ENCODE assay signal across 23 cellular contexts in genomic region chr11:115974703-115975102, GRCh38.
DNase-seq lines count a peak whose midpoint lies in the region; FAIRE-seq and TF ChIP-seq lines count a peak whose summit lies in the region.
"Had no signal": no experiment of that assay in that cellular context is flagged by ENCODE, and none has a peak within 500 bp of the region (broad histone marks: within the 10 kb centered on the region; RNA-seq: fewer than 3 reads in every experiment).

No MANE protein-coding gene starts in this region.

- peaks cover 5% of the 10 kb centered on the region for H3K27me3 Mint-ChIP-seq in mesothelial cell of epicardium (ENCODE audit: low read depth)

- H3K79me1 ChIP-seq in H1 (ENCODE audit: low read depth, low read length), result no peaks in the 10 kb centered on the region

- no peak overlapping the region for H3K4ac ChIP-seq in H1 (replicated peaks; ENCODE audit: insufficient read length, low read depth, low read length)

- no peak overlapping the region for H2BK120ac ChIP-seq in H1 (replicated peaks; ENCODE audit: low read depth, low read length)

- H3K4me3 ChIP-seq in H1 (ENCODE audit: extremely low read depth in 1 of 4, insufficient read depth in 2 of 4, low read depth in 3 of 4, low read length in 4 of 4) (peak overlapping the region in 3 of 4 experiments; percentile 28 to 52 (median 33); a peak in 4 of 8 replicates), vagina (no peak overlapping the region), breast epithelium (no peak overlapping the region)
- H3K4me3 ChIP-seq: GM23248, SJCRH30 had no signal

- TF ChIP-seq RAD21 in H1 (IDR thresholded peaks at IDR 0.05 in 1 of 2, conservative IDR thresholded peaks at IDR 0.05 in 1 of 2; ENCODE audit: low read depth in 2 of 2, low read length in 2 of 2), result no peak

- no peak for TF ChIP-seq CTCF in H1 (IDR thresholded peaks at IDR 0.05; ENCODE audit: control extremely low read depth in 1 of 3, insufficient read depth in 1 of 3, low read depth in 1 of 3, low read length in 3 of 3)
- no peak for TF ChIP-seq CTCF in mesothelial cell of epicardium (IDR thresholded peaks at IDR 0.05; ENCODE audit: unreplicated experiment)
- TF ChIP-seq CTCF in vagina (IDR thresholded peaks at IDR 0.05), result no peak
- TF ChIP-seq CTCF in breast epithelium (IDR thresholded peaks at IDR 0.05), result no peak

- H2AK5ac ChIP-seq in H1 (ENCODE audit: low read depth, low read length), result no peak overlapping the region

- peaks cover 6% of the 10 kb centered on the region for H3K9me3 Mint-ChIP-seq in mesothelial cell of epicardium

- H3K9ac ChIP-seq in H1 (replicated peaks in 1 of 4; ENCODE audit: extremely low read depth in 1 of 4, low read depth in 3 of 4, low read length in 3 of 4), result no peak overlapping the region
- H3K9ac ChIP-seq: GM23248 had no signal

- WGBS in H1 (ENCODE audit: extremely low coverage in 1 of 2, insufficient coverage in 1 of 2, insufficient read length in 1 of 2, insufficient replicate concordance in 2 of 2, low coverage in 1 of 2, low lambda C conversion rate in 2 of 2, missing lambda C conversion rate in 1 of 2), 2 experiments, result 65% methylated on average over 1 of the region's 1 CpG; no CpG with 5 or more reads in 1 of the 2 experiments

- no peak overlapping the region for H2BK12ac ChIP-seq in H1 (ENCODE audit: low read depth, low read length)

- TF ChIP-seq POLR2A in H1 (IDR thresholded peaks at IDR 0.05; ENCODE audit: control extremely low read depth in 1 of 2, low read depth in 2 of 2, low read length in 2 of 2) (no peak), vagina (IDR thresholded peaks at IDR 0.05) (no peak), breast epithelium (IDR thresholded peaks at IDR 0.05) (no peak)

- intact Hi-C loops in vagina (cut with DNase I), result no loop called here
- intact Hi-C loops in breast epithelium (cut with DNase I; ENCODE audit: low total_unique reads), result no loop called here

- H3K27me3 ChIP-seq in H1 (replicated peaks in 1 of 4; ENCODE audit: control insufficient read depth in 3 of 4, extremely low read depth in 1 of 4, insufficient read depth in 3 of 4, low read length in 3 of 4) (peaks cover 8 to 30% (median 23%) of the 10 kb centered on the region in 4 experiments), vagina (no peaks in the 10 kb centered on the region), breast epithelium (no peaks in the 10 kb centered on the region)
- H3K27me3 ChIP-seq: SJCRH30 had no signal

- H2AFZ ChIP-seq in H1 (ENCODE audit: low read length), result no peak overlapping the region
- H2AFZ ChIP-seq: GM23248 had no signal

- no peak overlapping the region for H3K18ac ChIP-seq in H1 (ENCODE audit: extremely low read depth, low read length)

- H2BK5ac ChIP-seq in H1 (ENCODE audit: low read depth, low read length), result no peak overlapping the region

- no peak overlapping the region for H4K91ac ChIP-seq in H1 (replicated peaks; ENCODE audit: insufficient read length, low read length)

- CTCF ChIA-PET in H1 (lab: Charles Lee; ENCODE audit: partially characterized antibody), result interaction anchor here (0.8 to 2.4 kb wide), 5 partner anchors 14 to 172 kb away, joined by 3 to 11 read pairs (median 8); no protein-coding TSS in a partner anchor

- H3K9me3 ChIP-seq in H1 (ENCODE audit: insufficient read depth in 2 of 2, low read depth in 1 of 2, low read length in 1 of 2) (no peaks in the 10 kb centered on the region), vagina (no peaks in the 10 kb centered on the region), breast epithelium (no peaks in the 10 kb centered on the region)
- H3K9me3 ChIP-seq: SJCRH30 had no signal

- POLR2A ChIA-PET in H1 (lab: Charles Lee; ENCODE audit: partially characterized antibody), result interaction anchor here (0.9 to 1.1 kb wide), 3 partner anchors 13 to 16 kb away, joined by 3 to 4 read pairs (median 3); no protein-coding TSS in a partner anchor

- peak overlapping the region; percentile 90 for H3K27ac Mint-ChIP-seq in mesothelial cell of epicardium
- H3K27ac Mint-ChIP-seq: activated naive CD4-positive, alpha-beta T cell treated with anti-CD3 and anti-CD28 coated beads, Interleukin-2, amount 50 U/mL, for 72 hours; CD8-positive, alpha-beta memory T cell; naive thymus-derived CD4-positive, alpha-beta T cell had no signal

- DNase-seq in NCI-H748 (lab: John Stamatoyannopoulos, UW; ENCODE audit: unreplicated experiment), result peak; percentile 11
- DNase-seq in NCI-H748 treated with DMSO at 0.1 percent for 48 hours (lab: John Stamatoyannopoulos, UW), result no peak
- no peak for DNase-seq in H1 (ENCODE audit: low read depth in 1 of 2, low spot score in 2 of 2)
- no peak for DNase-seq in mesothelial cell of epicardium (ENCODE audit: low spot score in 2 of 2, unreplicated experiment in 2 of 2)
- DNase-seq in vagina (ENCODE audit: extremely low spot score in 2 of 2), result no peak
- DNase-seq in breast epithelium (ENCODE audit: low spot score in 2 of 2), result no peak
- DNase-seq in activated T-cell treated with anti-CD3 and anti-CD28 coated beads, Interleukin-2, amount 50 U/mL, for 1 hour, result no peak
- DNase-seq in iPS-NIHi7 (ENCODE audit: extremely low spot score), result no peak
- DNase-seq: activated CD4-positive, alpha-beta T cell treated with anti-CD3 and anti-CD28 coated beads for 48 hours; AML-193; CD8-positive, alpha-beta memory T cell; DMS79; erythroblast; foreskin fibroblast; GM23248; kidney; naive thymus-derived CD4-positive, alpha-beta T cell; NCI-H1105; NCI-H446; SJCRH30; T-helper 1 cell had no signal

- H3K36me3 Mint-ChIP-seq in mesothelial cell of epicardium, result no peaks in the 10 kb centered on the region
- H3K36me3 Mint-ChIP-seq: CD8-positive, alpha-beta memory T cell had no signal

- no peak for TF ChIP-seq EP300 in H1 (IDR thresholded peaks at IDR 0.05; ENCODE audit: borderline replicate concordance in 1 of 2, low read depth in 2 of 2, low read length in 2 of 2)

- no peak overlapping the region for H3K23ac ChIP-seq in H1 (ENCODE audit: insufficient read length)

- H4K20me1 ChIP-seq in H1 (replicated peaks in 1 of 2; ENCODE audit: control insufficient read depth in 1 of 2, insufficient read depth in 2 of 2, low read length in 2 of 2), result no peaks in the 10 kb centered on the region

- no peaks in the 10 kb centered on the region for H3K79me2 ChIP-seq in H1 (ENCODE audit: control insufficient read depth in 1 of 2, insufficient read depth in 2 of 2, low read length in 2 of 2)

- peak overlapping the region; percentile 61 to 64 for H3K4me2 ChIP-seq in H1 (ENCODE audit: insufficient read depth in 1 of 2, low read depth in 2 of 2, low read length in 2 of 2)

- FAIRE-seq in H1 (lab: Jason Lieb, UNC), result peak; percentile 85
- FAIRE-seq: kidney had no signal

- H3K56ac ChIP-seq in H1 (replicated peaks; ENCODE audit: insufficient read length, low read depth, low read length), result no peak overlapping the region

- H3K27ac ChIP-seq in H1 (ENCODE audit: low read depth, low read length) (no peak overlapping the region), vagina (no peak overlapping the region), breast epithelium (no peak overlapping the region)
- H3K27ac ChIP-seq: 22Rv1, GM23248, SJCRH30 had no signal

- H3K36me3 ChIP-seq in H1 (ENCODE audit: control insufficient read depth in 2 of 4, insufficient read depth in 4 of 4, low read length in 3 of 4) (no peaks in the 10 kb centered on the region), vagina (no peaks in the 10 kb centered on the region), breast epithelium (no peaks in the 10 kb centered on the region)
- H3K36me3 ChIP-seq: SJCRH30 had no signal

- no peak overlapping the region for H2BK15ac ChIP-seq in H1 (ENCODE audit: low read length)

- H3K23me2 ChIP-seq in H1 (ENCODE audit: low read depth, low read length), result peaks cover 4% of the 10 kb centered on the region; the same call in 1 of the 2 replicates

- H3K4me1 ChIP-seq in H1 (replicated peaks in 1 of 4; ENCODE audit: control insufficient read depth in 3 of 4, insufficient read depth in 4 of 4, low read length in 3 of 4), result peaks cover 2 to 15% (median 8%) of the 10 kb centered on the region in 4 experiments; a peak in 5 of 7 replicates
- H3K4me1 ChIP-seq in vagina, result peaks cover 4% of the 10 kb centered on the region
- H3K4me1 ChIP-seq in breast epithelium, result no peaks in the 10 kb centered on the region
- H3K4me1 ChIP-seq: SJCRH30 had no signal

- no peak overlapping the region for H4K5ac ChIP-seq in H1 (ENCODE audit: insufficient read length, low read depth, low read length)

- H3K4me1 Mint-ChIP-seq in mesothelial cell of epicardium, result peaks cover 13% of the 10 kb centered on the region

- H4K8ac ChIP-seq in H1 (ENCODE audit: extremely low read depth, insufficient read depth, low read length), result no peak overlapping the region

- no peak overlapping the region for H3K14ac ChIP-seq in H1 (ENCODE audit: insufficient read length)

- H2BK20ac ChIP-seq in H1 (ENCODE audit: low read length), result no peak overlapping the region

- H3K4me3 Mint-ChIP-seq in mesothelial cell of epicardium, result peak overlapping the region; percentile 76

TF ChIP-seq in H1, 55 proteins besides CTCF, POLR2A, EP300 and RAD21 (continues in another document):
- TF ChIP-seq SAP30 (IDR thresholded peaks at IDR 0.05; ENCODE audit: insufficient read depth, insufficient replicate concordance, low read length) (no peak), SP4 (IDR thresholded peaks at IDR 0.05; ENCODE audit: low read length) (no peak), MAFK (IDR thresholded peaks at IDR 0.05; ENCODE audit: low read depth, low read length) (no peak), RFX5 (IDR thresholded peaks at IDR 0.05; ENCODE audit: borderline replicate concordance, low read depth, low read length) (no peak), NANOG (IDR thresholded peaks at IDR 0.05; ENCODE audit: insufficient read depth, low read depth, low read length, poor library complexity, severe bottlenecking) (peak; percentile 76), POU5F1 (IDR thresholded peaks at IDR 0.05; ENCODE audit: low read depth, low read length) (no peak), SIX5 (IDR thresholded peaks at IDR 0.05; ENCODE audit: low read depth, low read length) (no peak), KDM5A (IDR thresholded peaks at IDR 0.05; ENCODE audit: low read length) (no peak), ZNF274 (IDR thresholded peaks at IDR 0.05; ENCODE audit: borderline replicate concordance, extremely low read depth, low read length) (no peak), BRCA1 (IDR thresholded peaks at IDR 0.05; ENCODE audit: low read depth, low read length) (no peak), CBX8 (IDR thresholded peaks at IDR 0.05; ENCODE audit: borderline replicate concordance, low read depth, low read length) (no peak)
- TF ChIP-seq, protein P1, sequence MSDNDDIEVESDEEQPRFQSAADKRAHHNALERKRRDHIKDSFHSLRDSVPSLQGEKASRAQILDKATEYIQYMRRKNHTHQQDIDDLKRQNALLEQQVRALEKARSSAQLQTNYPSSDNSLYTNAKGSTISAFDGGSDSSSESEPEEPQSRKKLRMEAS (IDR thresholded peaks at IDR 0.05), result no peak
- TF ChIP-seq, protein P2, sequence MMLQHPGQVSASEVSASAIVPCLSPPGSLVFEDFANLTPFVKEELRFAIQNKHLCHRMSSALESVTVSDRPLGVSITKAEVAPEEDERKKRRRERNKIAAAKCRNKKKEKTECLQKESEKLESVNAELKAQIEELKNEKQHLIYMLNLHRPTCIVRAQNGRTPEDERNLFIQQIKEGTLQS (IDR thresholded peaks at IDR 0.05; ENCODE audit: insufficient read depth, low read depth, low read length), result no peak

Comparison
In these comparisons a context has a peak if more than half of its experiments do, and no peak if none do; other contexts are left out.
1. H3K4me3 ChIP-seq: peak in H1 (3 of 4); none in vagina (0 of 2) and breast epithelium (0 of 3).